In genomic region chr9:115775669-115776068, GRCh38 we compare ENCODE assay signal across 24 cellular contexts.
DNase-seq lines count a peak whose midpoint lies in the region; ATAC-seq and TF ChIP-seq lines count a peak whose summit lies in the region.
"Had no signal": no experiment of that assay in that cellular context is flagged by ENCODE, and none has a peak within 500 bp of the region (broad histone marks: within the 10 kb centered on the region; RNA-seq: fewer than 3 reads in every experiment).

No MANE protein-coding gene starts in this region.

- intact Hi-C loops in left colon (cut with DNase I, micrococcal nuclease), result no loop called here
- intact Hi-C loops in head of caudate nucleus (cut with DNase I), result no loop called here

- DNase-seq in GM03348 (ENCODE audit: low spot score), result peak; percentile 7
- DNase-seq in islet precursor cell, result peak; percentile 58
- DNase-seq in left colon, result no peak
- DNase-seq in head of caudate nucleus, result no peak
- DNase-seq: CD4-positive, CD25-positive, alpha-beta regulatory T cell; GF-D8; H7; Kasumi-1; NCI-H1105; NCI-H1436 treated with DMSO at 0.1 percent for 48 hours; NCI-H187 treated with DMSO at 0.1 percent for 48 hours; NCI-H2107; NCI-H446; NCI-H524 treated with DMSO at 0.1 percent for 48 hours; NCI-H774; PC-3; SJCRH30; T-cell had no signal

- peak; percentile 93 for ATAC-seq in SK-N-SH treated with all-trans-retinoic acid at 6 μM for 48 hours
- no peak for ATAC-seq in left colon
- no peak for ATAC-seq in HG03039 (IDR thresholded peaks at IDR 0.05; ENCODE audit: unreplicated experiment)
- ATAC-seq in HG02588 (IDR thresholded peaks at IDR 0.05; ENCODE audit: unreplicated experiment), result no peak
- ATAC-seq: HepG2, K562, PC-3, Right ventricle myocardium inferior, T-cell had no signal

TF ChIP-seq in SK-N-SH treated with all-trans-retinoic acid at 6 μM for 48 hours, 23 proteins besides CTCF, POLR2A, EP300 and RAD21:
- TF ChIP-seq ISL1 (CRISPR knock-in tag; IDR thresholded peaks at IDR 0.05) (peak; percentile 72), TCF4 (CRISPR knock-in tag; IDR thresholded peaks at IDR 0.05; ENCODE audit: borderline replicate concordance) (peak; percentile 61; the same call in 1 of the 2 replicates), SNAI2 (CRISPR knock-in tag; IDR thresholded peaks at IDR 0.05) (0 out of 2 replicates have a peak, but pooled peaks have one; percentile 46), ZNF8 (CRISPR knock-in tag; IDR thresholded peaks at IDR 0.05) (no peak), PATZ1 (CRISPR knock-in tag; IDR thresholded peaks at IDR 0.05; ENCODE audit: borderline replicate concordance) (0 out of 2 replicates have a peak, but pooled peaks have one; percentile 23)

Comparison
In these comparisons a context has a peak if more than half of its experiments do, and no peak if none do; other contexts are left out.
1. DNase-seq: peak in GM03348 (single experiment) and islet precursor cell (single experiment); none in left colon (0 of 2) and head of caudate nucleus (0 of 42).